In genomic region chr6:118894425-118895240, GRCh38 we compare ENCODE assay signal across 1 cellular context.
TF ChIP-seq lines count a peak whose summit lies in the region.

No MANE protein-coding gene starts in this region.

TF ChIP-seq in HepG2, 621 proteins besides CTCF, POLR2A, EP300 and RAD21 (continued from another document and continues in another):
- TF ChIP-seq SNAPC4 (CRISPR knock-in tag; IDR thresholded peaks at IDR 0.05), result peak; percentile 43; the same call in 1 of the 2 replicates
- TF ChIP-seq ZNF800 (CRISPR knock-in tag; IDR thresholded peaks at IDR 0.05), result peak; percentile 90
- TF ChIP-seq CCDC6 (CRISPR knock-in tag; IDR thresholded peaks at IDR 0.05), result peak; percentile 63; the same call in 1 of the 2 replicates
- TF ChIP-seq MEF2D (CRISPR knock-in tag; IDR thresholded peaks at IDR 0.05), result no peak; the same call in 1 of the 2 replicates
- no peak for TF ChIP-seq SMYD3 (CRISPR knock-in tag; IDR thresholded peaks at IDR 0.05)
- no peak for TF ChIP-seq PAXIP1 (CRISPR knock-in tag; conservative IDR thresholded peaks at IDR 0.05)
- TF ChIP-seq POLR2G (IDR thresholded peaks at IDR 0.05; ENCODE audit: low read depth, low read length), result no peak
- no peak for TF ChIP-seq ELF1 (CRISPR knock-in tag; IDR thresholded peaks at IDR 0.05)
- TF ChIP-seq HOXA5 (CRISPR knock-in tag; IDR thresholded peaks at IDR 0.05), result no peak
- TF ChIP-seq ZNF414 (CRISPR knock-in tag; IDR thresholded peaks at IDR 0.05), result peak; percentile 91; the same call in 1 of the 2 replicates
- TF ChIP-seq RERE (CRISPR knock-in tag; IDR thresholded peaks at IDR 0.05; ENCODE audit: low read depth), result no peak
- no peak for TF ChIP-seq RELA (CRISPR knock-in tag; IDR thresholded peaks at IDR 0.05)
- peak; percentile 6 for TF ChIP-seq AGO1 (IDR thresholded peaks at IDR 0.05; ENCODE audit: low read depth, low read length, poor library complexity, severe bottlenecking)
- TF ChIP-seq ZNF253 (CRISPR knock-in tag; IDR thresholded peaks at IDR 0.05; ENCODE audit: borderline replicate concordance), result peak; percentile 37; the same call in 1 of the 2 replicates
- peak; percentile 64; the same call in 1 of the 2 replicates for TF ChIP-seq NCOA1 (CRISPR knock-in tag; IDR thresholded peaks at IDR 0.05)
- peak; percentile 64 for TF ChIP-seq HES4 (CRISPR knock-in tag; IDR thresholded peaks at IDR 0.05; ENCODE audit: borderline replicate concordance)
- no peak for TF ChIP-seq HNRNPK (IDR thresholded peaks at IDR 0.05; ENCODE audit: low read depth, low read length, poor library complexity, severe bottlenecking)
- TF ChIP-seq HOMEZ (CRISPR knock-in tag; IDR thresholded peaks at IDR 0.05; ENCODE audit: low read depth), result no peak
- TF ChIP-seq ZNF7 (CRISPR knock-in tag; IDR thresholded peaks at IDR 0.05), result no peak
- no peak for TF ChIP-seq KAT8 (CRISPR knock-in tag; IDR thresholded peaks at IDR 0.05)
- no peak for TF ChIP-seq TAF15 (IDR thresholded peaks at IDR 0.05; ENCODE audit: low read depth, low read length, poor library complexity, severe bottlenecking)
- TF ChIP-seq GPBP1L1 (CRISPR knock-in tag; IDR thresholded peaks at IDR 0.05), result no peak
- TF ChIP-seq XBP1 (CRISPR knock-in tag; IDR thresholded peaks at IDR 0.05), result no peak
- TF ChIP-seq ZBTB26 (CRISPR knock-in tag; IDR thresholded peaks at IDR 0.05; ENCODE audit: borderline replicate concordance), result no peak
- TF ChIP-seq ZNF784 (CRISPR knock-in tag; IDR thresholded peaks at IDR 0.05; ENCODE audit: borderline replicate concordance), result no peak
- peak; percentile 22 for TF ChIP-seq YEATS4 (CRISPR knock-in tag; IDR thresholded peaks at IDR 0.05; ENCODE audit: borderline replicate concordance)
- TF ChIP-seq ZMAT5 (CRISPR knock-in tag; IDR thresholded peaks at IDR 0.05; ENCODE audit: borderline replicate concordance, low read depth), result no peak
- TF ChIP-seq ZNF841 (CRISPR knock-in tag; IDR thresholded peaks at IDR 0.05; ENCODE audit: borderline replicate concordance), result peak; percentile 78; the same call in 1 of the 2 replicates
- no peak for TF ChIP-seq ZSCAN5A (CRISPR knock-in tag; IDR thresholded peaks at IDR 0.05; ENCODE audit: borderline replicate concordance)
- no peak; the same call in 1 of the 2 replicates for TF ChIP-seq ZNF773 (CRISPR knock-in tag; IDR thresholded peaks at IDR 0.05; ENCODE audit: borderline replicate concordance)
